1 cellular context compared by ENCODE assay signal in the genomic region with DNA sequence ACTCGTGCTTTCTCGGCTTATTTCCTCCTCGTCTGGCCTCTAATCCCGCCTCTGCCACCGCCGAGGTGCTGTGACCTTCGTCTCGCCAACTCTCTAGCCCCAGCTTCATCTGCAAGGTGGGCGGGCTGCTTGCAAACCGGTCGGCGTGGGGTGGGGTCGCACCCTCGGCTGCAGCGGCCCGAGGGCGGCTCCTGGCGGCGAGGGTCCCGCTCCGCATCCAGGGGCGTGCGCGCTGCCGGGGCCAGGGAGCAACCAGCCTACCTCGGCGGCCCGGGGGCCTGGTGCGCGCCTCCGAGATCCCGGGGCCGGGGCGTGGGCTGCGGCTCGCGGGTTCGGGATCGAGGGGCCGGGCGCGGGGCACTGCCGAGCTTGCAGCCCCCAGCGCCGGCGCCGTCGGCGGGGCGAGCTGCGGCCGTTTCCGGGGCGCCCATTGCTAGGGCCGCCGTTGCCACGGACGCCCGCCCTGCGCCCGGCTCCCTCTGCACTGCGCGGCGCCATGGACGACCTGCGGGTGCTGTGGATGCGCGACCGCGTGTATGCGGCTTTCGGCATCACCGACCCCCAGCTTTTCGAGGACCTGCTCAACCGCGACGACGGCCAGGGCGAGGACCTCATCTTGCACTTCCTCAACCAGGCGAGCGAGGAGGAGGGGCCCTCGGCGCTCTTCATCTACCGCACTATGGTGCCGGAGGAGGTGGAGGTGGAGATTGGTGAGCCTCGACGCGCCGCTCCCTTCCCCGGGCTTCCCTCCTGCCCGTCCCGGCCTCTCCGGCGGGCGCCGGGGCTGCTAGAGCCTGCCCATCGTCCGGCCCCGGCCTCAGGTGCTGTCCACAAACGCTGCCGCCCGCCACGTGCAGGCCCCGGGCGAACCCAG.
A peak's percentile ranks its signal among the peaks of the same experiment; 100 is the strongest.
TF ChIP-seq lines count a peak whose summit lies in the region.

TSS of gene DNAH10 (plus strand) at position 461 of the 874 bp plus-strand sequence. CDS start at position 497, 36 bp downstream.

TF ChIP-seq in HepG2, 621 proteins besides CTCF, POLR2A, EP300 and RAD21 (continued from another document and continues in another):
- TF ChIP-seq, protein P1, sequence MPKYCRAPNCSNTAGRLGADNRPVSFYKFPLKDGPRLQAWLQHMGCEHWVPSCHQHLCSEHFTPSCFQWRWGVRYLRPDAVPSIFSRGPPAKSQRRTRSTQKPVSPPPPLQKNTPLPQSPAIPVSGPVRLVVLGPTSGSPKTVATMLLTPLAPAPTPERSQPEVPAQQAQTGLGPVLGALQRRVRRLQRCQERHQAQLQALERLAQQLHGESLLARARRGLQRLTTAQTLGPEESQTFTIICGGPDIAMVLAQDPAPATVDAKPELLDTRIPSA (CRISPR knock-in tag; IDR thresholded peaks at IDR 0.05; ENCODE audit: borderline replicate concordance), result no peak
- TF ChIP-seq ZBTB2 (CRISPR knock-in tag; IDR thresholded peaks at IDR 0.05; ENCODE audit: low read depth) (peak; percentile 60; the same call in 1 of the 2 replicates), ZNF101 (CRISPR knock-in tag; IDR thresholded peaks at IDR 0.05; ENCODE audit: borderline replicate concordance, low read depth) (no peak), TMF1 (CRISPR knock-in tag; IDR thresholded peaks at IDR 0.05; ENCODE audit: low read depth) (peak; percentile 67; the same call in 1 of the 2 replicates), ATF7 (IDR thresholded peaks at IDR 0.05) (no peak), ATF7 (CRISPR knock-in tag; IDR thresholded peaks at IDR 0.05) (no peak), ZMAT3 (CRISPR knock-in tag; conservative IDR thresholded peaks at IDR 0.05) (no peak), FLYWCH1 (CRISPR knock-in tag; IDR thresholded peaks at IDR 0.05) (0 out of 2 replicates have a peak, but pooled peaks have one; percentile 60), HDAC6 (IDR thresholded peaks at IDR 0.05; ENCODE audit: low read depth, low read length) (no peak), PCBP1 (IDR thresholded peaks at IDR 0.05; ENCODE audit: borderline replicate concordance, low read depth, low read length) (no peak), XRCC5 (optimal IDR thresholded peaks at IDR 0.05; ENCODE audit: low read length) (peak; percentile 35), SNAPC4 (CRISPR knock-in tag; IDR thresholded peaks at IDR 0.05) (no peak), GTF3A (CRISPR knock-in tag; conservative IDR thresholded peaks at IDR 0.05) (no peak), DPF2 (CRISPR knock-in tag; IDR thresholded peaks at IDR 0.05; ENCODE audit: borderline replicate concordance, low read depth) (no peak), PHF8 (CRISPR knock-in tag; IDR thresholded peaks at IDR 0.05) (no peak), ZNF451 (CRISPR knock-in tag; IDR thresholded peaks at IDR 0.05) (0 out of 2 replicates have a peak, but pooled peaks have one; percentile 40), ZNF703 (CRISPR knock-in tag; IDR thresholded peaks at IDR 0.05; ENCODE audit: borderline replicate concordance) (0 out of 2 replicates have a peak, but pooled peaks have one; percentile 27), DNMT1 (CRISPR knock-in tag; IDR thresholded peaks at IDR 0.05) (0 out of 2 replicates have a peak, but pooled peaks have one; percentile 13), ZNF724P (CRISPR knock-in tag; IDR thresholded peaks at IDR 0.05; ENCODE audit: borderline replicate concordance) (0 out of 2 replicates have a peak, but pooled peaks have one; percentile 50), MYPOP (CRISPR knock-in tag; IDR thresholded peaks at IDR 0.05) (peak; percentile 92), ZZZ3 (CRISPR knock-in tag; IDR thresholded peaks at IDR 0.05; ENCODE audit: borderline replicate concordance) (0 out of 2 replicates have a peak, but pooled peaks have one; percentile 16), EZH2 (conservative IDR thresholded peaks at IDR 0.05; ENCODE audit: low read depth, low read length) (no peak), MAZ (IDR thresholded peaks at IDR 0.05; ENCODE audit: borderline replicate concordance, low read depth, low read length) (no peak), MAZ (CRISPR knock-in tag; IDR thresholded peaks at IDR 0.05; ENCODE audit: low read depth) (peak; percentile 78), RFX1 (IDR thresholded peaks at IDR 0.05) (peak; percentile 90), YEATS4 (CRISPR knock-in tag; IDR thresholded peaks at IDR 0.05; ENCODE audit: borderline replicate concordance) (peak; percentile 66; the same call in 1 of the 2 replicates), ZNF564 (CRISPR knock-in tag; IDR thresholded peaks at IDR 0.05) (no peak), MTA1 (CRISPR knock-in tag; IDR thresholded peaks at IDR 0.05; ENCODE audit: borderline replicate concordance) (no peak)
- TF ChIP-seq, protein P2, sequence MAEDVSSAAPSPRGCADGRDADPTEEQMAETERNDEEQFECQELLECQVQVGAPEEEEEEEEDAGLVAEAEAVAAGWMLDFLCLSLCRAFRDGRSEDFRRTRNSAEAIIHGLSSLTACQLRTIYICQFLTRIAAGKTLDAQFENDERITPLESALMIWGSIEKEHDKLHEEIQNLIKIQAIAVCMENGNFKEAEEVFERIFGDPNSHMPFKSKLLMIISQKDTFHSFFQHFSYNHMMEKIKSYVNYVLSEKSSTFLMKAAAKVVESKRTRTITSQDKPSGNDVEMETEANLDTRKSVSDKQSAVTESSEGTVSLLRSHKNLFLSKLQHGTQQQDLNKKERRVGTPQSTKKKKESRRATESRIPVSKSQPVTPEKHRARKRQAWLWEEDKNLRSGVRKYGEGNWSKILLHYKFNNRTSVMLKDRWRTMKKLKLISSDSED (CRISPR knock-in tag; IDR thresholded peaks at IDR 0.05), result no peak
- TF ChIP-seq, protein P3, sequence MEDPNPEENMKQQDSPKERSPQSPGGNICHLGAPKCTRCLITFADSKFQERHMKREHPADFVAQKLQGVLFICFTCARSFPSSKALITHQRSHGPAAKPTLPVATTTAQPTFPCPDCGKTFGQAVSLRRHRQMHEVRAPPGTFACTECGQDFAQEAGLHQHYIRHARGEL (CRISPR knock-in tag; IDR thresholded peaks at IDR 0.05), result peak; percentile 90
- TF ChIP-seq, protein P4, sequence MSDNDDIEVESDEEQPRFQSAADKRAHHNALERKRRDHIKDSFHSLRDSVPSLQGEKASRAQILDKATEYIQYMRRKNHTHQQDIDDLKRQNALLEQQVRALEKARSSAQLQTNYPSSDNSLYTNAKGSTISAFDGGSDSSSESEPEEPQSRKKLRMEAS (IDR thresholded peaks at IDR 0.05), result peak; percentile 68
- TF ChIP-seq, protein P5, sequence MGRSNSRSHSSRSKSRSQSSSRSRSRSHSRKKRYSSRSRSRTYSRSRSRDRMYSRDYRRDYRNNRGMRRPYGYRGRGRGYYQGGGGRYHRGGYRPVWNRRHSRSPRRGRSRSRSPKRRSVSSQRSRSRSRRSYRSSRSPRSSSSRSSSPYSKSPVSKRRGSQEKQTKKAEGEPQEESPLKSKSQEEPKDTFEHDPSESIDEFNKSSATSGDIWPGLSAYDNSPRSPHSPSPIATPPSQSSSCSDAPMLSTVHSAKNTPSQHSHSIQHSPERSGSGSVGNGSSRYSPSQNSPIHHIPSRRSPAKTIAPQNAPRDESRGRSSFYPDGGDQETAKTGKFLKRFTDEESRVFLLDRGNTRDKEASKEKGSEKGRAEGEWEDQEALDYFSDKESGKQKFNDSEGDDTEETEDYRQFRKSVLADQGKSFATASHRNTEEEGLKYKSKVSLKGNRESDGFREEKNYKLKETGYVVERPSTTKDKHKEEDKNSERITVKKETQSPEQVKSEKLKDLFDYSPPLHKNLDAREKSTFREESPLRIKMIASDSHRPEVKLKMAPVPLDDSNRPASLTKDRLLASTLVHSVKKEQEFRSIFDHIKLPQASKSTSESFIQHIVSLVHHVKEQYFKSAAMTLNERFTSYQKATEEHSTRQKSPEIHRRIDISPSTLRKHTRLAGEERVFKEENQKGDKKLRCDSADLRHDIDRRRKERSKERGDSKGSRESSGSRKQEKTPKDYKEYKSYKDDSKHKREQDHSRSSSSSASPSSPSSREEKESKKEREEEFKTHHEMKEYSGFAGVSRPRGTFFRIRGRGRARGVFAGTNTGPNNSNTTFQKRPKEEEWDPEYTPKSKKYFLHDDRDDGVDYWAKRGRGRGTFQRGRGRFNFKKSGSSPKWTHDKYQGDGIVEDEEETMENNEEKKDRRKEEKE (IDR thresholded peaks at IDR 0.05), result no peak
- TF ChIP-seq, protein P6, sequence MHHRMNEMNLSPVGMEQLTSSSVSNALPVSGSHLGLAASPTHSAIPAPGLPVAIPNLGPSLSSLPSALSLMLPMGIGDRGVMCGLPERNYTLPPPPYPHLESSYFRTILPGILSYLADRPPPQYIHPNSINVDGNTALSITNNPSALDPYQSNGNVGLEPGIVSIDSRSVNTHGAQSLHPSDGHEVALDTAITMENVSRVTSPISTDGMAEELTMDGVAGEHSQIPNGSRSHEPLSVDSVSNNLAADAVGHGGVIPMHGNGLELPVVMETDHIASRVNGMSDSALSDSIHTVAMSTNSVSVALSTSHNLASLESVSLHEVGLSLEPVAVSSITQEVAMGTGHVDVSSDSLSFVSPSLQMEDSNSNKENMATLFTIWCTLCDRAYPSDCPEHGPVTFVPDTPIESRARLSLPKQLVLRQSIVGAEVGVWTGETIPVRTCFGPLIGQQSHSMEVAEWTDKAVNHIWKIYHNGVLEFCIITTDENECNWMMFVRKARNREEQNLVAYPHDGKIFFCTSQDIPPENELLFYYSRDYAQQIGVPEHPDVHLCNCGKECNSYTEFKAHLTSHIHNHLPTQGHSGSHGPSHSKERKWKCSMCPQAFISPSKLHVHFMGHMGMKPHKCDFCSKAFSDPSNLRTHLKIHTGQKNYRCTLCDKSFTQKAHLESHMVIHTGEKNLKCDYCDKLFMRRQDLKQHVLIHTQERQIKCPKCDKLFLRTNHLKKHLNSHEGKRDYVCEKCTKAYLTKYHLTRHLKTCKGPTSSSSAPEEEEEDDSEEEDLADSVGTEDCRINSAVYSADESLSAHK (CRISPR knock-in tag; IDR thresholded peaks at IDR 0.05; ENCODE audit: borderline replicate concordance), result no peak
- TF ChIP-seq, protein P7, sequence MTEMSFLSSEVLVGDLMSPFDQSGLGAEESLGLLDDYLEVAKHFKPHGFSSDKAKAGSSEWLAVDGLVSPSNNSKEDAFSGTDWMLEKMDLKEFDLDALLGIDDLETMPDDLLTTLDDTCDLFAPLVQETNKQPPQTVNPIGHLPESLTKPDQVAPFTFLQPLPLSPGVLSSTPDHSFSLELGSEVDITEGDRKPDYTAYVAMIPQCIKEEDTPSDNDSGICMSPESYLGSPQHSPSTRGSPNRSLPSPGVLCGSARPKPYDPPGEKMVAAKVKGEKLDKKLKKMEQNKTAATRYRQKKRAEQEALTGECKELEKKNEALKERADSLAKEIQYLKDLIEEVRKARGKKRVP (CRISPR knock-in tag; IDR thresholded peaks at IDR 0.05), result no peak
